Comparison of ENCODE assay signal across 1 cellular context in genomic region chr6:32716396-32716795, GRCh38.
TF ChIP-seq lines count a peak whose summit lies in the region.

No MANE protein-coding gene starts in this region.

TF ChIP-seq in K562, 482 proteins besides CTCF, POLR2A, EP300 and RAD21:
- TF ChIP-seq, protein P1, sequence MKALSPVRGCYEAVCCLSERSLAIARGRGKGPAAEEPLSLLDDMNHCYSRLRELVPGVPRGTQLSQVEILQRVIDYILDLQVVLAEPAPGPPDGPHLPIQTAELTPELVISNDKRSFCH (CRISPR knock-in tag; IDR thresholded peaks at IDR 0.05): no peak
- TF ChIP-seq, protein P1 (tag; IDR thresholded peaks at IDR 0.05): no peak
- no peak for TF ChIP-seq PTRF (tag; IDR thresholded peaks at IDR 0.05)
- no peak for TF ChIP-seq FOSL1 (tag; conservative IDR thresholded peaks at IDR 0.05)
- TF ChIP-seq PML (IDR thresholded peaks at IDR 0.05; ENCODE audit: low read length): no peak
- TF ChIP-seq, protein P2, sequence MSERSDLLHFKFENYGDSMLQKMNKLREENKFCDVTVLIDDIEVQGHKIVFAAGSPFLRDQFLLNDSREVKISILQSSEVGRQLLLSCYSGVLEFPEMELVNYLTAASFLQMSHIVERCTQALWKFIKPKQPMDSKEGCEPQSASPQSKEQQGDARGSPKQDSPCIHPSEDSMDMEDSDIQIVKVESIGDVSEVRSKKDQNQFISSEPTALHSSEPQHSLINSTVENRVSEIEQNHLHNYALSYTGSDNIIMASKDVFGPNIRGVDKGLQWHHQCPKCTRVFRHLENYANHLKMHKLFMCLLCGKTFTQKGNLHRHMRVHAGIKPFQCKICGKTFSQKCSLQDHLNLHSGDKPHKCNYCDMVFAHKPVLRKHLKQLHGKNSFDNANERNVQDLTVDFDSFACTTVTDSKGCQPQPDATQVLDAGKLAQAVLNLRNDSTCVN (CRISPR knock-in tag; IDR thresholded peaks at IDR 0.05): no peak
- TF ChIP-seq IRF2 (CRISPR knock-in tag; IDR thresholded peaks at IDR 0.05): no peak
- TF ChIP-seq HMG20B (CRISPR knock-in tag; IDR thresholded peaks at IDR 0.05): no peak
- TF ChIP-seq ASH1L (IDR thresholded peaks at IDR 0.05; ENCODE audit: borderline replicate concordance, low read depth, partially characterized antibody): no peak
